In genomic region chr19:55353356-55353802, GRCh38 we compare ENCODE assay signal across 9 cellular contexts. TPM values are rescaled to one million over a fixed set of nuclear protein-coding genes. Genes with fewer than 3 reads are reported as not detected.
A peak's percentile ranks its signal among the peaks of the same experiment; 100 is the strongest.
DNase-seq lines count a peak whose midpoint lies in the region; ATAC-seq and TF ChIP-seq lines count a peak whose summit lies in the region.
"Had no signal": no experiment of that assay in that cellular context is flagged by ENCODE, and none has a peak within 500 bp of the region (broad histone marks: within the 10 kb centered on the region; RNA-seq: fewer than 3 reads in every experiment).

No MANE protein-coding gene starts in this region.

- TF ChIP-seq POLR2A in gastrocnemius medialis (IDR thresholded peaks at IDR 0.05), result no peak

- peaks cover 63% of the 10 kb centered on the region for H3K27me3 ChIP-seq in GM23338 (ENCODE audit: insufficient read depth)
- H3K27me3 ChIP-seq in gastrocnemius medialis, result peaks cover 42 to 57% (median 54%) of the 10 kb centered on the region in 3 donors

- H3K36me3 ChIP-seq in GM23338 (ENCODE audit: insufficient read depth) (no peaks in the 10 kb centered on the region), gastrocnemius medialis (no peaks in the 10 kb centered on the region)

- peak overlapping the region; percentile 91 for H3K4me2 ChIP-seq in GM23338

- intact Hi-C loops in gastrocnemius medialis (cut with DNase I; ENCODE audit: low total_unique reads), result no loop called here

- no peaks in the 10 kb centered on the region for H3K9me3 Mint-ChIP-seq in GM23338

- peak overlapping the region; percentile 72 for H3K4me3 Mint-ChIP-seq in GM23338

- no peak overlapping the region for H3K27ac ChIP-seq in GM23338 (ENCODE audit: low read depth)
- H3K27ac ChIP-seq in gastrocnemius medialis, result no peak overlapping the region

- H3K4me1 Mint-ChIP-seq in GM23338, result peaks cover 45% of the 10 kb centered on the region

- peak; percentile 3 for ATAC-seq in GM23338
- ATAC-seq in SK-N-SH treated with all-trans-retinoic acid at 6 μM for 48 hours, result peak; percentile 19
- no peak for ATAC-seq in gastrocnemius medialis

- TF ChIP-seq CTCF in GM23338 (conservative IDR thresholded peaks at IDR 0.05; ENCODE audit: low read depth in 2 of 2) (no peak), fibroblast of pulmonary artery (IDR thresholded peaks at IDR 0.05; ENCODE audit: low read length, missing control alignments) (no peak), gastrocnemius medialis (IDR thresholded peaks at IDR 0.05 in 4 of 5, conservative IDR thresholded peaks at IDR 0.05 in 1 of 5) (no peak)

- DNase-seq in GM23338 (ENCODE audit: low spot score) (peak; percentile 55), fibroblast of pulmonary artery (ENCODE audit: low read depth) (no peak), gastrocnemius medialis (no peak), RKO (ENCODE audit: low spot score) (no peak), NCI-H524 (lab: John Stamatoyannopoulos, UW) (no peak), iPS-NIHi11 (ENCODE audit: low spot score) (no peak), NCI-H2081 treated with DMSO at 0.1 percent for 48 hours (lab: John Stamatoyannopoulos, UW) (no peak)

- H3K79me2 ChIP-seq in GM23338 (replicated peaks; ENCODE audit: insufficient read depth), result no peaks in the 10 kb centered on the region

- H3K9me2 ChIP-seq in GM23338 (ENCODE audit: insufficient read depth), result no peaks in the 10 kb centered on the region

- in situ Hi-C loops in gastrocnemius medialis (cut with MboI; ENCODE audit: low sequenced_read_pairs in 4 of 4), result no loop called here

- peaks cover 71% of the 10 kb centered on the region for H3K27me3 Mint-ChIP-seq in GM23338 (ENCODE audit: insufficient read depth, low read depth, poor library complexity)

- no peaks in the 10 kb centered on the region for H4K20me1 ChIP-seq in GM23338 (replicated peaks; ENCODE audit: insufficient read depth)

- H3K4me3 ChIP-seq in GM23338 (peak overlapping the region; percentile 75), fibroblast of pulmonary artery (replicated peaks; ENCODE audit: low read depth, low read length) (peak overlapping the region; percentile 51), gastrocnemius medialis (peak overlapping the region; percentile 46 to 54 (median 50))

- no peaks in the 10 kb centered on the region for H3K9me3 ChIP-seq in gastrocnemius medialis

- H2AFZ ChIP-seq in GM23338, result peak overlapping the region; percentile 90

- no peak overlapping the region for H3K27ac Mint-ChIP-seq in GM23338

- H3F3A ChIP-seq in GM23338 (replicated peaks; ENCODE audit: low read depth), result peaks cover 23% of the 10 kb centered on the region

- H3K36me3 Mint-ChIP-seq in GM23338 (ENCODE audit: low read depth), result no peaks in the 10 kb centered on the region

- H3K4me1 ChIP-seq in GM23338 (ENCODE audit: insufficient read depth), result peaks cover 32% of the 10 kb centered on the region
- peaks cover 0 to 15% of the 10 kb centered on the region in 2 donors for H3K4me1 ChIP-seq in gastrocnemius medialis

TF ChIP-seq in GM23338, 12 proteins besides CTCF, POLR2A, EP300 and RAD21 (continues in another document):
- TF ChIP-seq STAT1 (IDR thresholded peaks at IDR 0.05; ENCODE audit: unreplicated experiment), result no peak
- TF ChIP-seq NANOG (IDR thresholded peaks at IDR 0.05; ENCODE audit: borderline replicate concordance), result no peak
- TF ChIP-seq ZNF114 (CRISPR knock-in tag; IDR thresholded peaks at IDR 0.05), result no peak
- TF ChIP-seq POLR2AphosphoS5 (IDR thresholded peaks at IDR 0.05; ENCODE audit: low read depth), result no peak
- TF ChIP-seq REST (IDR thresholded peaks at IDR 0.05; ENCODE audit: unreplicated experiment), result no peak
- no peak for TF ChIP-seq ZNF331 (CRISPR knock-in tag; IDR thresholded peaks at IDR 0.05; ENCODE audit: low read depth)
- TF ChIP-seq CREB1 (CRISPR knock-in tag; IDR thresholded peaks at IDR 0.05; ENCODE audit: low read depth), result no peak
- no peak for TF ChIP-seq EZH2 (IDR thresholded peaks at IDR 0.05; ENCODE audit: low read depth, unreplicated experiment)

TF ChIP-seq in SK-N-SH treated with all-trans-retinoic acid at 6 μM for 48 hours, 23 proteins besides CTCF, POLR2A, EP300 and RAD21:
- TF ChIP-seq ZFP30 (CRISPR knock-in tag; IDR thresholded peaks at IDR 0.05) (no peak), ESRRG (CRISPR knock-in tag; IDR thresholded peaks at IDR 0.05) (no peak), ARNTL (CRISPR knock-in tag; IDR thresholded peaks at IDR 0.05; ENCODE audit: borderline replicate concordance, low read depth) (no peak), POU6F1 (CRISPR knock-in tag; IDR thresholded peaks at IDR 0.05; ENCODE audit: borderline replicate concordance, low read depth) (no peak), TCF4 (CRISPR knock-in tag; IDR thresholded peaks at IDR 0.05; ENCODE audit: borderline replicate concordance) (no peak), GLIS3 (CRISPR knock-in tag; IDR thresholded peaks at IDR 0.05) (no peak), PPARA (CRISPR knock-in tag; IDR thresholded peaks at IDR 0.05; ENCODE audit: borderline replicate concordance) (no peak), OSR1 (CRISPR knock-in tag; IDR thresholded peaks at IDR 0.05) (no peak), ZNF8 (CRISPR knock-in tag; IDR thresholded peaks at IDR 0.05) (no peak), CSDC2 (CRISPR knock-in tag; IDR thresholded peaks at IDR 0.05) (no peak)

RNA-seq across cellular contexts. Expression of gene COX6B2, which starts 1.1 kb away (rescaled TPM):
- 2.7 and 2.9 TPM in 2 replicates for total RNA-seq in GM23338 (2014; rRNA removed; shearing (Covaris generic))
- 5.3 and 5.7 TPM in 2 replicates for polyA plus RNA-seq in GM23338 (2016; fragmentation: Nextera tagmentation; extraction: Ambion mirVana)
- total RNA-seq in gastrocnemius medialis, result not detected
- total RNA-seq: lung microvascular endothelial cell had no signal

RNA-seq across cellular contexts. Expression of gene GARIN5B, which starts 9.7 kb away (rescaled TPM):
- not detected in 2 replicates for total RNA-seq in GM23338 (2014; rRNA removed; shearing (Covaris generic))
- polyA plus RNA-seq in GM23338 (2016; fragmentation: Nextera tagmentation; extraction: Ambion mirVana), result not detected in 2 replicates
- total RNA-seq in gastrocnemius medialis, result not detected
- total RNA-seq: lung microvascular endothelial cell had no signal

RNA-seq across cellular contexts. Expression of gene KMT5C, which starts 13.7 kb away (rescaled TPM):
- 34.3 and 43.2 TPM in 2 replicates for total RNA-seq in GM23338 (2014; rRNA removed; shearing (Covaris generic))
- 12.9 and 14.2 TPM in 2 replicates for polyA plus RNA-seq in GM23338 (2016; fragmentation: Nextera tagmentation; extraction: Ambion mirVana)
- 1 to 10 TPM; 2.5 to 5.4 (median 4.5) TPM for total RNA-seq in gastrocnemius medialis

RNA-seq across cellular contexts. Expression of gene IL11, which starts 16.9 kb away (rescaled TPM):
- total RNA-seq in GM23338 (2014; rRNA removed; shearing (Covaris generic)), result 1.1 and 2.2 TPM in 2 replicates
- polyA plus RNA-seq in GM23338 (2016; fragmentation: Nextera tagmentation; extraction: Ambion mirVana), result 0.58 and 1.7 TPM in 2 replicates
- total RNA-seq in gastrocnemius medialis, result under 1 TPM in 1 of 4 donors, not detected in 3; 0.66 TPM
- total RNA-seq: lung microvascular endothelial cell had no signal

RNA-seq across cellular contexts. Expression of gene TMEM190, which starts 23.2 kb away (rescaled TPM):
- total RNA-seq in GM23338 (2014; rRNA removed; shearing (Covaris generic)), result not detected in 2 replicates
- 4.2 and 4.8 TPM in 2 replicates for polyA plus RNA-seq in GM23338 (2016; fragmentation: Nextera tagmentation; extraction: Ambion mirVana)
- not detected for total RNA-seq in gastrocnemius medialis
- total RNA-seq: lung microvascular endothelial cell had no signal

Comparison
In these comparisons a context has a peak if more than half of its experiments do, and no peak if none do; other contexts are left out.
1. ATAC-seq: peak in GM23338 (single experiment) and SK-N-SH treated with all-trans-retinoic acid at 6 μM for 48 hours (single experiment); none in gastrocnemius medialis (0 of 2).
2. Peak in every context shown above with its lines, with median percentiles within 50 percentile points of each other: H3K4me3 ChIP-seq.